Comparison of ENCODE assay signal across 8 cellular contexts in the genomic region with DNA sequence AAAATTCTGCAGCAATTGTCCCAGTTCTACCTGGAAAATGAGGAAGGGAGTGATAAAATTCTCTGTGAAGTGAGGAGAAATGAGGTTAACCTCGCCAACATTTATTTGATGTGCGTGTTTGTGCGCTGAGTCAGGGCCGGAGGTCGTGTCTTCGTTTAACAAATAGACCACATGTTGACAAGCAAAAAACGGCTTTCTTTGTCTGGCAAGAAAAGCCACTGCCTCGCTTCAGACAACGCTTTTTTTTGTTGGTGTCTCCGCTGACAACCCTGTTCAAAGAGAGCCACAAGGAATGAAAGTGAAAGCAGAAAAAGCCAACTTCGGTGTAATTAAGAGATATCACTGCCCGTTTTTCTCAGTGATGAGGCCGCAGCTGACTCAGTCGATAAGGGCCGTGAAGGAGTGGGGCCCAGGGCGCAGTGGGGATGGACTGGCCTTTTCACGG.
DNase-seq lines count a peak whose midpoint lies in the region; ATAC-seq and TF ChIP-seq lines count a peak whose summit lies in the region.

No MANE protein-coding gene starts in this region.

- intact Hi-C loops in Calu3 (cut with micrococcal nuclease; ENCODE audit: unreplicated experiment) (no loop called here), body of pancreas (cut with DNase I) (no loop called here)

- no peaks in the 10 kb centered on the region for H3K36me3 ChIP-seq in body of pancreas (replicated peaks in 1 of 2; ENCODE audit: insufficient read depth in 1 of 2, low read depth in 2 of 2)
- no peaks in the 10 kb centered on the region for H3K36me3 ChIP-seq in mesodermal cell (ENCODE audit: control insufficient read depth, insufficient read depth, low read length)
- H3K36me3 ChIP-seq in gastroesophageal sphincter = no peaks in the 10 kb centered on the region

- H3K9me3 ChIP-seq in body of pancreas (no peaks in the 10 kb centered on the region), mesodermal cell (ENCODE audit: control insufficient read depth, low read length) (no peaks in the 10 kb centered on the region), gastroesophageal sphincter (no peaks in the 10 kb centered on the region)

- H3K9me3 Mint-ChIP-seq in Calu3 (ENCODE audit: low read depth, unreplicated experiment) = peaks cover 3% of the 10 kb centered on the region

- no peak for TF ChIP-seq EP300 in gastroesophageal sphincter (IDR thresholded peaks at IDR 0.05)

- peak overlapping the region; percentile 74 for H3K27ac Mint-ChIP-seq in Calu3 (ENCODE audit: unreplicated experiment)

- H3K27me3 Mint-ChIP-seq in Calu3 (ENCODE audit: unreplicated experiment) = no peaks in the 10 kb centered on the region

- H3K4me1 ChIP-seq in body of pancreas (no peaks in the 10 kb centered on the region), mesodermal cell (ENCODE audit: control insufficient read depth, insufficient read depth, low read length, poor library complexity, severe bottlenecking) (peaks cover 6% of the 10 kb centered on the region), gastroesophageal sphincter (no peaks in the 10 kb centered on the region)

- CTCF ChIA-PET in Calu3 (lab: Charles Lee) = no interaction called here

- no peak for TF ChIP-seq CTCF in Calu3 (IDR thresholded peaks at IDR 0.05; ENCODE audit: unreplicated experiment)
- TF ChIP-seq CTCF in body of pancreas (IDR thresholded peaks at IDR 0.05) = no peak
- no peak for TF ChIP-seq CTCF in gastroesophageal sphincter (IDR thresholded peaks at IDR 0.05)

- H3K36me3 Mint-ChIP-seq in Calu3 (ENCODE audit: insufficient read depth, unreplicated experiment) = peaks cover 6% of the 10 kb centered on the region

- DNase-seq in Calu3 = peak; percentile 33
- peak; percentile 93 for DNase-seq in Jurkat, Clone E6-1 (ENCODE audit: low read depth, low spot score)
- peak in 1 of 4 donors; percentile 7 for DNase-seq in body of pancreas
- no peak for DNase-seq in NCI-H82 (lab: John Stamatoyannopoulos, UW)
- DNase-seq in effector CD8-positive, alpha-beta T cell (lab: John Stamatoyannopoulos, UW) = no peak

- H3K27ac ChIP-seq in body of pancreas (peak overlapping the region in 1 of 4 donors; percentile 29), mesodermal cell (ENCODE audit: low read depth, low read length, severe bottlenecking) (peak overlapping the region; percentile 1), gastroesophageal sphincter (peak overlapping the region in 1 of 4 donors; percentile 7)

- H3K4me3 Mint-ChIP-seq in Calu3 (ENCODE audit: low read depth, unreplicated experiment) = peak overlapping the region; percentile 71

- peak overlapping the region; percentile 46 for H3K4me3 ChIP-seq in Jurkat, Clone E6-1 (ENCODE audit: low read length)
- H3K4me3 ChIP-seq in body of pancreas (no peak overlapping the region), mesodermal cell (ENCODE audit: extremely low read depth, insufficient read depth, low read length, poor library complexity, severe bottlenecking) (no peak overlapping the region), gastroesophageal sphincter (peak overlapping the region in 1 of 2 donors; percentile 37)

- TF ChIP-seq POLR2A in body of pancreas (IDR thresholded peaks at IDR 0.05) (no peak), gastroesophageal sphincter (IDR thresholded peaks at IDR 0.05) (no peak)

- peaks cover 24% of the 10 kb centered on the region for H3K4me1 Mint-ChIP-seq in Calu3 (ENCODE audit: low read depth, unreplicated experiment)

- no peaks in the 10 kb centered on the region for H3K27me3 ChIP-seq in body of pancreas
- no peaks in the 10 kb centered on the region for H3K27me3 ChIP-seq in gastroesophageal sphincter

- ATAC-seq in body of pancreas = peak; percentile 45
- ATAC-seq in gastroesophageal sphincter = no peak
- ATAC-seq in GM21786 (IDR thresholded peaks at IDR 0.05; ENCODE audit: unreplicated experiment) = no peak

- no TSS peak for BruUV-seq in Calu3 (replicated peaks; lab: Mats Ljungman, UMichigan)

- 9 to 12% methylated on average over 17 of the region's 17 CpGs for WGBS in body of pancreas, 2 donors
- 82 to 87% methylated on average over 17 of the region's 17 CpGs for WGBS in mesodermal cell (ENCODE audit: insufficient coverage in 2 of 2), 2 experiments
- 28 to 43% methylated on average over 15 to 16 of the region's 17 CpGs for WGBS in gastroesophageal sphincter (ENCODE audit: low coverage in 1 of 2), 2 donors

Comparison
In these comparisons a context has a peak if more than half of its experiments do, and no peak if none do; other contexts are left out.
1. DNase-seq: peak in Calu3 (single experiment) and Jurkat, Clone E6-1 (single experiment); none in NCI-H82 (single experiment) and effector CD8-positive, alpha-beta T cell (single experiment).